ENCODE assay signal across 19 cellular contexts in genomic region chr1:157766792-157767191, GRCh38. TPM values are rescaled to one million over a fixed set of nuclear protein-coding genes. Genes with fewer than 3 reads are reported as not detected.
DNase-seq lines count a peak whose midpoint lies in the region; ATAC-seq and TF ChIP-seq lines count a peak whose summit lies in the region.
"Had no signal": no experiment of that assay in that cellular context is flagged by ENCODE, and none has a peak within 500 bp of the region (broad histone marks: within the 10 kb centered on the region; RNA-seq: fewer than 3 reads in every experiment).

No MANE protein-coding gene starts in this region.

- no peak overlapping the region for H3K4me2 ChIP-seq in Karpas-422 (ENCODE audit: low read depth, low read length, poor library complexity, severe bottlenecking)

- H3K27me3 ChIP-seq in Karpas-422 (ENCODE audit: low read length), result no peaks in the 10 kb centered on the region

- intact Hi-C loops in activated B cell treated with CpG ODN at 0.5 μM for 24 hours (cut with micrococcal nuclease), result no loop called here
- intact Hi-C loops in activated T-helper 2 cell treated with anti-CD3 and anti-CD28 coated beads, Interferon-gamma antibody, Interleukin-2, Interleukin-4, amounts not matched to agents 10 μg/mL and 5 μg/mL and 100 μg/mL, durations not matched to agents 14 hours and 24 hours and 36 hours (cut with micrococcal nuclease), result no loop called here

- H3K4me3 ChIP-seq in Karpas-422 (ENCODE audit: low read length), result no peak overlapping the region
- H3K4me3 ChIP-seq: GM12878 had no signal

- H3K9me3 Mint-ChIP-seq in activated B cell treated with CpG ODN at 0.5 μM for 24 hours (no peaks in the 10 kb centered on the region), naive B cell (no peaks in the 10 kb centered on the region)
- H3K9me3 Mint-ChIP-seq in activated T-helper 2 cell treated with anti-CD3 and anti-CD28 coated beads, Interferon-gamma antibody, Interleukin-2, Interleukin-4, amounts not matched to agents 10 μg/mL and 5 μg/mL and 100 μg/mL, durations not matched to agents 14 hours and 24 hours and 36 hours, result no peaks in the 10 kb centered on the region
- H3K9me3 Mint-ChIP-seq: CD8-positive, alpha-beta T cell had no signal

- H3K79me2 ChIP-seq in Karpas-422 (ENCODE audit: low read length), result peaks cover 86% of the 10 kb centered on the region

- CTCF ChIA-PET in activated B cell treated with CpG ODN at 0.5 μM for 24 hours (lab: Charles Lee), result no interaction called here

- H3K4me3 Mint-ChIP-seq in activated B cell treated with CpG ODN at 0.5 μM for 24 hours (no peak overlapping the region), naive B cell (no peak overlapping the region)
- no peak overlapping the region for H3K4me3 Mint-ChIP-seq in activated T-helper 2 cell treated with anti-CD3 and anti-CD28 coated beads, Interferon-gamma antibody, Interleukin-2, Interleukin-4, amounts not matched to agents 10 μg/mL and 5 μg/mL and 100 μg/mL, durations not matched to agents 14 hours and 24 hours and 36 hours (ENCODE audit: low read depth)
- H3K4me3 Mint-ChIP-seq: CD8-positive, alpha-beta T cell; HFFc6 had no signal

- POLR2A ChIA-PET in activated B cell treated with CpG ODN at 0.5 μM for 24 hours (lab: Charles Lee), result no interaction called here

- H3K27ac ChIP-seq in Karpas-422 (ENCODE audit: low read length), result peak overlapping the region; percentile 58

- peaks cover 35% of the 10 kb centered on the region for H3K4me1 ChIP-seq in Karpas-422 (ENCODE audit: low read length)

- no peaks in the 10 kb centered on the region; the same call in 1 of the 2 replicates for H3K9me3 ChIP-seq in Karpas-422 (ENCODE audit: low read length)

- H3K27me3 Mint-ChIP-seq in activated B cell treated with CpG ODN at 0.5 μM for 24 hours, result no peaks in the 10 kb centered on the region
- no peaks in the 10 kb centered on the region for H3K27me3 Mint-ChIP-seq in naive B cell
- H3K27me3 Mint-ChIP-seq in activated T-helper 2 cell treated with anti-CD3 and anti-CD28 coated beads, Interferon-gamma antibody, Interleukin-2, Interleukin-4, amounts not matched to agents 10 μg/mL and 5 μg/mL and 100 μg/mL, durations not matched to agents 14 hours and 24 hours and 36 hours (ENCODE audit: low read depth), result peaks cover 2% of the 10 kb centered on the region

- ATAC-seq in activated B cell treated with CpG ODN at 0.5 μM for 24 hours (ENCODE audit: low read depth), result no peak
- ATAC-seq in naive B cell (ENCODE audit: low read depth in 2 of 2), result no peak
- no peak for ATAC-seq in HG02981 (IDR thresholded peaks at IDR 0.05; ENCODE audit: unreplicated experiment)
- ATAC-seq: CD8-positive, alpha-beta T cell; GM12878; HCT116 had no signal

- H3K36me3 Mint-ChIP-seq in activated B cell treated with CpG ODN at 0.5 μM for 24 hours (ENCODE audit: low read depth) (peaks cover 78% of the 10 kb centered on the region), naive B cell (peaks cover 28 to 56% of the 10 kb centered on the region in 2 donors)
- H3K36me3 Mint-ChIP-seq in activated T-helper 2 cell treated with anti-CD3 and anti-CD28 coated beads, Interferon-gamma antibody, Interleukin-2, Interleukin-4, amounts not matched to agents 10 μg/mL and 5 μg/mL and 100 μg/mL, durations not matched to agents 14 hours and 24 hours and 36 hours (ENCODE audit: low read depth), result no peaks in the 10 kb centered on the region
- H3K36me3 Mint-ChIP-seq: CD8-positive, alpha-beta T cell had no signal

- no peak overlapping the region for H2AFZ ChIP-seq in Karpas-422 (ENCODE audit: low read length)

- no peaks in the 10 kb centered on the region for H4K20me1 ChIP-seq in Karpas-422 (ENCODE audit: insufficient read depth, low read depth, low read length)

- DNase-seq in Karpas-422 (peak; percentile 51), activated B cell treated with CpG ODN at 0.5 μM for 24 hours (no peak), naive B cell (no peak), epidermal melanocyte (ENCODE audit: insufficient read length, low spot score) (no peak)
- no peak for DNase-seq in activated effector memory CD4-positive, alpha-beta T cell treated with anti-CD3 and anti-CD28 coated beads, Interleukin-2, amount 50 U/mL, for 16 hours
- no peak for DNase-seq in activated T-helper 2 cell treated with anti-CD3 and anti-CD28 coated beads, Interferon-gamma antibody, Interleukin-2, Interleukin-4, amounts not matched to agents 10 μg/mL and 5 μg/mL and 100 μg/mL, durations not matched to agents 14 hours and 24 hours and 36 hours (ENCODE audit: low spot score)
- DNase-seq: ACHN; Calu3; CD8-positive, alpha-beta T cell; DMS79 treated with DMSO at 0.1 percent for 48 hours; GF-D8; GOT3; H7; HFFc6; IMR-90 had no signal

- H3K27ac Mint-ChIP-seq in activated B cell treated with CpG ODN at 0.5 μM for 24 hours (peak overlapping the region; percentile 55), naive B cell (peak overlapping the region in 4 of 6 donors; percentile 38 to 88 (median 75))
- H3K27ac Mint-ChIP-seq in activated T-helper 2 cell treated with anti-CD3 and anti-CD28 coated beads, Interferon-gamma antibody, Interleukin-2, Interleukin-4, amounts not matched to agents 10 μg/mL and 5 μg/mL and 100 μg/mL, durations not matched to agents 14 hours and 24 hours and 36 hours, result no peak overlapping the region
- H3K27ac Mint-ChIP-seq: CD8-positive, alpha-beta T cell; HFFc6 had no signal

- H3K4me1 Mint-ChIP-seq in activated B cell treated with CpG ODN at 0.5 μM for 24 hours (peaks cover 75% of the 10 kb centered on the region), naive B cell (peaks cover 35 to 67% (median 59%) of the 10 kb centered on the region in 3 donors)
- H3K4me1 Mint-ChIP-seq in activated T-helper 2 cell treated with anti-CD3 and anti-CD28 coated beads, Interferon-gamma antibody, Interleukin-2, Interleukin-4, amounts not matched to agents 10 μg/mL and 5 μg/mL and 100 μg/mL, durations not matched to agents 14 hours and 24 hours and 36 hours (ENCODE audit: low read depth), result no peaks in the 10 kb centered on the region

- no peak overlapping the region for H3K9ac ChIP-seq in Karpas-422 (ENCODE audit: low read length)

- peaks cover 80% of the 10 kb centered on the region for H3K36me3 ChIP-seq in Karpas-422 (ENCODE audit: insufficient read depth, low read length)

- no peak for TF ChIP-seq CTCF in activated B cell treated with CpG ODN at 0.5 μM for 24 hours (IDR thresholded peaks at IDR 0.05)

- no peaks in the 10 kb centered on the region for H3K9me2 ChIP-seq in Karpas-422 (replicated peaks; ENCODE audit: insufficient read depth, low read length)

RNA-seq across cellular contexts. Expression of gene FCRL2, which starts 10.1 kb away (rescaled TPM):
- 136 and 168 TPM in 2 replicates for total RNA-seq in Karpas-422 (2014; rRNA removed; shearing (Covaris generic); ENCODE audit: low replicate concordance)
- 48.0 and 51.6 TPM in 2 replicates for total RNA-seq in activated B cell treated with CpG ODN at 0.5 μM for 24 hours
- 10 to 100 TPM; 26.1 to 98.4 (median 41.4) TPM for polyA plus RNA-seq in naive B cell (ENCODE audit: low read depth in 6 of 6)
- total RNA-seq in activated T-helper 2 cell treated with anti-CD3 and anti-CD28 coated beads, Interferon-gamma antibody, Interleukin-2, Interleukin-4, amounts not matched to agents 10 μg/mL and 5 μg/mL and 100 μg/mL, durations not matched to agents 14 hours and 24 hours and 36 hours, result not detected in 2 replicates
- total RNA-seq: H7, HFFc6, IMR-90 had no signal
- polyA plus RNA-seq: BJ, IMR-90 had no signal

RNA-seq across cellular contexts. Expression of gene FCRL1, which starts 53.1 kb away (rescaled TPM):
- total RNA-seq in Karpas-422 (2014; rRNA removed; shearing (Covaris generic); ENCODE audit: low replicate concordance), result 109 and 232 TPM in 2 replicates
- total RNA-seq in activated B cell treated with CpG ODN at 0.5 μM for 24 hours, result 111 and 138 TPM in 2 replicates
- polyA plus RNA-seq in naive B cell (ENCODE audit: low read depth in 6 of 6), result 100 to 1,000 TPM; 294 to 743 (median 458) TPM
- total RNA-seq in activated T-helper 2 cell treated with anti-CD3 and anti-CD28 coated beads, Interferon-gamma antibody, Interleukin-2, Interleukin-4, amounts not matched to agents 10 μg/mL and 5 μg/mL and 100 μg/mL, durations not matched to agents 14 hours and 24 hours and 36 hours, result not detected in 2 replicates
- total RNA-seq: Calu3, H7, HFFc6, IMR-90 had no signal
- polyA plus RNA-seq: BJ, IMR-90 had no signal

Comparison
In these comparisons a context has a peak if more than half of its experiments do, and no peak if none do; other contexts are left out.
1. RNA of gene FCRL2, which starts 10.1 kb away (total RNA-seq): 136 to 168 TPM in Karpas-422 and 48.0 to 51.6 TPM in activated B cell treated with CpG ODN at 0.5 μM for 24 hours; not detected in activated T-helper 2 cell treated with anti-CD3 and anti-CD28 coated beads, Interferon-gamma antibody, Interleukin-2, Interleukin-4, amounts not matched to agents 10 μg/mL and 5 μg/mL and 100 μg/mL, durations not matched to agents 14 hours and 24 hours and 36 hours; every median in the first group is over 10 times any median in the second.
2. RNA of gene FCRL1, which starts 53.1 kb away (total RNA-seq): 109 to 232 TPM in Karpas-422 and 111 to 138 TPM in activated B cell treated with CpG ODN at 0.5 μM for 24 hours; not detected in activated T-helper 2 cell treated with anti-CD3 and anti-CD28 coated beads, Interferon-gamma antibody, Interleukin-2, Interleukin-4, amounts not matched to agents 10 μg/mL and 5 μg/mL and 100 μg/mL, durations not matched to agents 14 hours and 24 hours and 36 hours; every median in the first group is over 100 times any median in the second.